8 cellular contexts compared by ENCODE assay signal in the genomic region with DNA sequence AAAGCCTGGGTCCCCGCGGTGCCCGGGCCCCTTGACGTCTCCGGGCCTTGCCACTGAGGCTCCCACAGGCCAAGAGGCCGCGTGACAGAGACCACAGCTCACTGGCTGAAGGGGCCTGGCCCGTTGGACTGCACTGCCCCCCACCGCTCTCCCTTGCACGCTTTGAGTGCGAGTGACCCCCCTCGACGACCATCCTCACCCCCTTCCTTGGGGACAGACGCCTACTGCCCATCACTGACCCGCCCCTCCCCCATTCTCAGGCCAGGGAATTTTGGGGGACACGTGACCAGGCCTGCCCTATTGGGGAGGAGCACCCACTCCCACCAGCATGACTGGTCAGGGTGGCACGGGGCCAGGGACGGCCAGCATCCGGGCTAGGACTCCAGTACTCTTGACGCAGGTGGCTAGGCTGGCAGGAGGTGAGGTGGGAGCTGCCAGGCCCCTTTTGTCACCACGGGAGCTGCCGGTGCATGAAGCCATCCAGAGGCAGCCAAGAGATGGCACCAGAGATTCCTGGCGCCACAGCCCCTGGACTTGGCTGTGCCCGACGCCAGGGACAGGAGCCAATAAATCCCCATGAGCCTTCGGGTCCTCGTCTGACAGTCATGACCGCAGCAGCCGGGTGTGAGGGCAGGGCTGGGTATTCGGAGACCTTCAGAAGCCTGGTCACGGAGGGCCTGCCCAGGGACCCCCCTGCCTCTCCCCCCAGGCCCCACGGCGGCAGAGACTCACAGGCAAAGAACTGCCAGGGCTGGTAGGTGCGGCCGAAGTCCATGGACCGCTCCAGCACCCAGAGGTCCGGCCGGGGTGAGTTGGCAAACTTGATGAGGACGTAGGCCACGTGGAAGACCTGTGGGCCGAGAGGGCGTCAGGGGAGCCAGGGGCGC. TPM values are rescaled to one million over a fixed set of nuclear protein-coding genes. Genes with fewer than 3 reads are reported as not detected.
DNase-seq lines count a peak whose midpoint lies in the region; ATAC-seq and TF ChIP-seq lines count a peak whose summit lies in the region.

No MANE protein-coding gene starts in this region.

- no peak overlapping the region for H2BK5ac ChIP-seq in H9 (ENCODE audit: insufficient read length, low read length)

- peaks cover 9 to 19% of the 10 kb centered on the region in 2 experiments for H3K4me1 Mint-ChIP-seq in H9

- no peak for ATAC-seq in GM19463 (IDR thresholded peaks at IDR 0.05; ENCODE audit: unreplicated experiment)
- ATAC-seq in HG02571 (IDR thresholded peaks at IDR 0.05; ENCODE audit: unreplicated experiment): no peak

- no peak overlapping the region for H2BK120ac ChIP-seq in H9 (ENCODE audit: low read depth, low read length, poor library complexity, severe bottlenecking)

- intact Hi-C loops in mammary epithelial cell (cut with micrococcal nuclease) (loop anchor here (2.0 kb wide), 1 partner anchor 50 kb away; a partner anchor contains a TSS), tibial artery (cut with DNase I; ENCODE audit: low total_unique reads) (loop anchor here (5.0 kb wide), 1 partner anchor 35 kb away; no protein-coding TSS in a partner anchor)

- peaks cover 3% of the 10 kb centered on the region for H3K36me3 ChIP-seq in mammary epithelial cell (ENCODE audit: insufficient read depth, low read length)
- H3K36me3 ChIP-seq in tibial artery: peaks cover 34 to 38% (median 35%) of the 10 kb centered on the region in 3 donors

- no peaks in the 10 kb centered on the region for H4K20me1 ChIP-seq in mammary epithelial cell (ENCODE audit: insufficient read depth, low read length)
- no peaks in the 10 kb centered on the region for H4K20me1 ChIP-seq in H9 (ENCODE audit: control insufficient read depth, insufficient read depth, insufficient read length)

- peaks cover 2% of the 10 kb centered on the region for H3K79me1 ChIP-seq in H9 (ENCODE audit: insufficient read depth, low read depth, low read length, poor library complexity, severe bottlenecking)

- no peak overlapping the region for H4K5ac ChIP-seq in H9 (ENCODE audit: insufficient read length, low read depth, low read length)

- BruUV-seq in mammary epithelial cell (replicated peaks; lab: Mats Ljungman, UMichigan): no TSS peak

- H3K4me3 Mint-ChIP-seq in H9: no peak overlapping the region

- in situ Hi-C loops in mammary epithelial cell (cut with MboI; ENCODE audit: low sequenced_read_pairs in 2 of 2): no loop called here

- no peak overlapping the region for H4K8ac ChIP-seq in H9 (replicated peaks; ENCODE audit: insufficient read length, low read depth, low read length)

- DNase-seq in NCI-H2029 (lab: John Stamatoyannopoulos, UW): peak; percentile 95
- DNase-seq in mammary epithelial cell: peak; percentile 69
- DNase-seq in tibial artery: peak; percentile 68 to 97
- DNase-seq in H9: no peak
- DNase-seq in NCI-H774 (lab: John Stamatoyannopoulos, UW): no peak

- peak in 1 of 2 donors; percentile 55 for TF ChIP-seq CTCF in mammary epithelial cell (conservative IDR thresholded peaks at IDR 0.05 in 1 of 2, IDR thresholded peaks at IDR 0.05 in 1 of 2; ENCODE audit: extremely low read depth in 1 of 2, insufficient read depth in 1 of 2, low read depth in 1 of 2, low read length in 2 of 2)
- TF ChIP-seq CTCF in tibial artery (IDR thresholded peaks at IDR 0.05): peak; percentile 54 to 60
- TF ChIP-seq CTCF in H9 (conservative IDR thresholded peaks at IDR 0.05): no peak

- no peak overlapping the region for H2BK20ac ChIP-seq in H9 (ENCODE audit: low read depth, low read length, poor library complexity, severe bottlenecking)

- peaks cover 13 to 49% (median 42%) of the 10 kb centered on the region in 3 experiments for H3K36me3 Mint-ChIP-seq in H9 (ENCODE audit: insufficient read depth in 1 of 3, low read depth in 3 of 3)

- 39% methylated on average over 29 of the region's 43 CpGs for WGBS in mammary epithelial cell (ENCODE audit: low coverage, missing lambda C conversion rate)
- no CpG with 5 or more reads among the region's 43 CpGs for whole genome bisulfite sequencing in H9 (ENCODE audit: extremely low coverage, insufficient read length, low lambda C conversion rate)

- dilution Hi-C loops in mammary epithelial cell (cut with HindIII; ENCODE audit: low sequenced_read_pairs): no loop called here

- H3K4me3 ChIP-seq in mammary epithelial cell (replicated peaks in 1 of 3; ENCODE audit: insufficient read depth in 1 of 3, low read depth in 2 of 3, low read length in 3 of 3) (no peak overlapping the region), tibial artery (peak overlapping the region in 1 of 2 donors; percentile 14)

- H3K9me3 ChIP-seq in mammary epithelial cell (replicated peaks; ENCODE audit: insufficient read depth, low read length) (no peaks in the 10 kb centered on the region), tibial artery (no peaks in the 10 kb centered on the region), H9 (ENCODE audit: control insufficient read depth, low read depth, low read length) (no peaks in the 10 kb centered on the region)

- H3K56ac ChIP-seq in H9 (ENCODE audit: insufficient read length, low read depth, low read length): no peak overlapping the region

- no peaks in the 10 kb centered on the region for H3K23me2 ChIP-seq in H9 (ENCODE audit: insufficient read length, low read depth, low read length, poor library complexity, severe bottlenecking)

- H3K14ac ChIP-seq in H9 (ENCODE audit: insufficient read depth, low read length): no peak overlapping the region; the same call in 1 of the 2 replicates

- H3K9ac ChIP-seq in mammary epithelial cell (ENCODE audit: insufficient read depth, low read length): no peak overlapping the region
- H3K9ac ChIP-seq in H9 (ENCODE audit: extremely low read depth, insufficient read length, low read length): no peak overlapping the region

- CTCF ChIA-PET in mammary epithelial cell (lab: Charles Lee; ENCODE audit: low non-redundant PET): no interaction called here

- H3K4ac ChIP-seq in H9 (ENCODE audit: low read depth, low read length): no peak overlapping the region; the same call in 1 of the 2 replicates

- H2BK15ac ChIP-seq in H9 (ENCODE audit: low read depth, low read length): no peak overlapping the region

- H3K18ac ChIP-seq in H9 (ENCODE audit: insufficient read length, low read depth, low read length): no peak overlapping the region

- H3K79me2 ChIP-seq in mammary epithelial cell (ENCODE audit: insufficient read depth, low read length) (peaks cover 59% of the 10 kb centered on the region), H9 (ENCODE audit: insufficient read depth, low read length) (no peaks in the 10 kb centered on the region; the same call in 1 of the 2 replicates)

- H2AK5ac ChIP-seq in H9 (ENCODE audit: insufficient read length, low read length): no peak overlapping the region

- no peak overlapping the region for H4K91ac ChIP-seq in H9 (ENCODE audit: insufficient read length, low read depth, low read length)

- H3K27me3 ChIP-seq in mammary epithelial cell (ENCODE audit: insufficient read depth, low read length) (no peaks in the 10 kb centered on the region), layer of hippocampus (ENCODE audit: control insufficient read depth, insufficient read depth, low read length) (no peaks in the 10 kb centered on the region), tibial artery (no peaks in the 10 kb centered on the region), H9 (ENCODE audit: insufficient read depth, low read length) (no peaks in the 10 kb centered on the region)

- no peak overlapping the region for H2AFZ ChIP-seq in mammary epithelial cell (ENCODE audit: low read depth, low read length)
- H2AFZ ChIP-seq in H9 (ENCODE audit: low read length): no peak overlapping the region

- H3K27ac ChIP-seq in mammary epithelial cell (ENCODE audit: insufficient read depth, low read depth, low read length) (no peak overlapping the region), layer of hippocampus (ENCODE audit: low read depth, low read length) (peak overlapping the region; percentile 57), tibial artery (peak overlapping the region; percentile 96 to 97), H9 (ENCODE audit: insufficient read length, low read depth, low read length) (no peak overlapping the region)

- no peaks in the 10 kb centered on the region; the same call in 1 of the 2 replicates for H3K27me3 Mint-ChIP-seq in H9 (ENCODE audit: low read depth)

- peaks cover 9 to 18% of the 10 kb centered on the region in 2 experiments for H3K9me3 Mint-ChIP-seq in H9

- no peak overlapping the region for H3T11ph ChIP-seq in H9 (ENCODE audit: low read length)

- H2BK12ac ChIP-seq in H9 (ENCODE audit: insufficient read length, low read depth, low read length): no peak overlapping the region

- H3K27ac Mint-ChIP-seq in H9: no peak overlapping the region; a peak in 2 of 7 replicates

- no peak overlapping the region for H3K23ac ChIP-seq in H9 (ENCODE audit: insufficient read length, low read depth, low read length)

- H3K4me1 ChIP-seq in mammary epithelial cell (ENCODE audit: insufficient read depth, low read length): peaks cover 75% of the 10 kb centered on the region
- H3K4me1 ChIP-seq in tibial artery: peaks cover 12 to 61% (median 56%) of the 10 kb centered on the region in 4 donors
- H3K4me1 ChIP-seq in H9 (ENCODE audit: insufficient read depth, low read length): no peaks in the 10 kb centered on the region; the same call in 1 of the 2 replicates

- H3K4me2 ChIP-seq in mammary epithelial cell (ENCODE audit: insufficient read depth, low read depth, low read length): peak overlapping the region; percentile 45
- no peak overlapping the region for H3K4me2 ChIP-seq in H9 (ENCODE audit: insufficient read depth, insufficient read length, low read length)

RNA-seq across cellular contexts. Expression of a gene that starts 14.5 kb away (rescaled TPM):
- total RNA-seq in mammary epithelial cell: 100 to 1,000 TPM in 1 of 2 donors, 10 to 100 TPM in 1; 71.3 to 220 TPM
- 9.7 TPM for polyA plus RNA-seq in mammary epithelial cell
- 19.0 TPM for polyA minus RNA-seq in mammary epithelial cell
- total RNA-seq in H9 (2021): 200 and 201 TPM in 2 replicates

RNA-seq across cellular contexts. Expression of a gene that starts 34.3 kb away (rescaled TPM):
- total RNA-seq in mammary epithelial cell (1,000 to 10,000 TPM in 1 of 2 donors, 100 to 1,000 TPM in 1; 894 to 1,553 TPM), H9 (2021) (1,715 and 1,736 TPM in 2 replicates)
- polyA plus RNA-seq in mammary epithelial cell: 3,470 TPM
- 261 TPM for polyA minus RNA-seq in mammary epithelial cell

RNA-seq across cellular contexts. Expression of a gene that starts 49.8 kb away (rescaled TPM):
- total RNA-seq in mammary epithelial cell (100 to 1,000 TPM; 139 to 140 TPM), H9 (2021) (153 and 154 TPM in 2 replicates)
- 133 TPM for polyA plus RNA-seq in mammary epithelial cell
- 64.7 TPM for polyA minus RNA-seq in mammary epithelial cell

RNA-seq across cellular contexts. Expression of a gene that starts 54.4 kb away (rescaled TPM):
- total RNA-seq in mammary epithelial cell (1 to 10 TPM; 2.3 to 4.4 TPM), H9 (2021) (10.8 and 11.0 TPM in 2 replicates)
- polyA plus RNA-seq in mammary epithelial cell: 4.7 TPM
- polyA minus RNA-seq in mammary epithelial cell: 12.8 TPM

Comparison
In these comparisons a context has a peak if more than half of its experiments do, and no peak if none do; other contexts are left out.
1. DNase-seq: peak in NCI-H2029 (single experiment), mammary epithelial cell (single experiment) and tibial artery (2 of 2); none in H9 (single experiment) and NCI-H774 (single experiment).
2. H3K27ac ChIP-seq: peak in layer of hippocampus (single experiment) and tibial artery (2 of 2); none in mammary epithelial cell (single experiment) and H9 (single experiment).